ENCODE assay signal across 12 cellular contexts in the genomic region with DNA sequence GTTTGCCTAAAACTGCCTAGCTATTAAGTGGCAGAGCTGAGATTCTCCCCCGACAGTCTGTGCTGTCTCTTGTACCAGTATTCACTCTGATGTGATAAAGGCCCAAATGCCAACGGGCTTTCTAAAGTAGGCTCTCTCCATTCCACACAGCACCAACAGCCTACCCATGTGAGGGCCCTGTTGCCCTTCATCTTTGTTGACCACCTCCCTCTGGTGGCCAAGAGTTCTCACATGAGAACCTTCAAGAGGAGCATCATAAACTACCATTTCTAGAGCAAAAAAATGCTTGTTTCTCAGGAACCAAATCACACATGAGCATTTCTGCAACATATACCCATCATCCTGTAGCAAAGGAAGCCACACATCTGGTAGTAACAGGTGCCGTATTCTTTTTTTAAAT.
A peak's percentile ranks its signal among the peaks of the same experiment; 100 is the strongest.
DNase-seq lines count a peak whose midpoint lies in the region; ATAC-seq, FAIRE-seq and TF ChIP-seq lines count a peak whose summit lies in the region.
"Had no signal": no experiment of that assay in that cellular context is flagged by ENCODE, and none has a peak within 500 bp of the region (broad histone marks: within the 10 kb centered on the region; RNA-seq: fewer than 3 reads in every experiment).

No MANE protein-coding gene starts in this region.

- POLR2A ChIA-PET in GM12878 (lab: Charles Lee), result no interaction called here
- POLR2A ChIA-PET in CD4-positive, alpha-beta memory T cell (lab: Charles Lee; ENCODE audit: partially characterized antibody), result no interaction called here

- SMC1A ChIA-PET in GM12878 (lab: Charles Lee; ENCODE audit: uncharacterized antibody, unreplicated experiment), result no interaction called here

- TF ChIP-seq CTCF in LNCAP (IDR thresholded peaks at IDR 0.05) (peak; percentile 37; the same call in 1 of the 2 replicates), GM12878 (IDR thresholded peaks at IDR 0.05 in 2 of 3, conservative IDR thresholded peaks at IDR 0.05 in 1 of 3; ENCODE audit: control insufficient read depth in 2 of 3, extremely low read depth in 1 of 3, insufficient read depth in 1 of 3, low read depth in 3 of 3, low read length in 3 of 3) (0 out of 6 replicates have a peak, but pooled peaks of 1 of the 3 experiments have one; percentile 16), retinal pigment epithelial cell (conservative IDR thresholded peaks at IDR 0.05; ENCODE audit: low read depth, low read length) (peak; percentile 5)

- no peaks in the 10 kb centered on the region for H3K27me3 ChIP-seq in GM12878 (replicated peaks in 1 of 2; ENCODE audit: control insufficient read depth in 2 of 2, insufficient read depth in 2 of 2, low read length in 1 of 2)
- H3K27me3 ChIP-seq in CD4-positive, alpha-beta memory T cell (ENCODE audit: insufficient read depth, low read length), result no peaks in the 10 kb centered on the region

- FAIRE-seq in GM12878 (lab: Jason Lieb, UNC), result no peak
- FAIRE-seq: endometrium had no signal

- in situ Hi-C loops in GM12878 (cut with MboI), result no loop called here

- H3K4me3 ChIP-seq in GM12878, result no peak overlapping the region
- H3K4me3 ChIP-seq in retinal pigment epithelial cell (ENCODE audit: low read length), result no peak overlapping the region
- no peak overlapping the region for H3K4me3 ChIP-seq in CD4-positive, alpha-beta memory T cell (ENCODE audit: low read length in 2 of 2)
- H3K4me3 ChIP-seq: skin epidermis had no signal

- H3K79me2 ChIP-seq in GM12878 (ENCODE audit: control insufficient read depth, insufficient read depth, low read length), result no peaks in the 10 kb centered on the region

- TF ChIP-seq RAD21 in GM12878 (IDR thresholded peaks at IDR 0.05; ENCODE audit: insufficient read depth, low read depth, low read length), result 0 out of 2 replicates have a peak, but pooled peaks have one; percentile 18

- H4K20me1 ChIP-seq in GM12878 (ENCODE audit: control insufficient read depth, insufficient read depth), result no peaks in the 10 kb centered on the region

- no peaks in the 10 kb centered on the region for H3K36me3 Mint-ChIP-seq in CD4-positive, alpha-beta memory T cell
- no peaks in the 10 kb centered on the region for H3K36me3 Mint-ChIP-seq in T-helper 17 cell (ENCODE audit: low read depth)

- no peak for TF ChIP-seq POLR2A in GM12878 (IDR thresholded peaks at IDR 0.05; ENCODE audit: low read depth, low read length)

- H2AFZ ChIP-seq in GM12878 (ENCODE audit: control insufficient read depth, low read depth, low read length), result no peak overlapping the region

- intact Hi-C loops in GM12878 (cut with micrococcal nuclease; ENCODE audit: unreplicated experiment), result loop anchor here (1.0 kb wide), 1 partner anchor 264 kb away; no protein-coding TSS in a partner anchor
- intact Hi-C loops in CD4-positive, alpha-beta memory T cell (cut with micrococcal nuclease), result no loop called here

- H3K4me2 ChIP-seq in GM12878 (ENCODE audit: control insufficient read depth, insufficient read depth), result no peak overlapping the region

- H3K4me1 Mint-ChIP-seq in CD4-positive, alpha-beta memory T cell, result no peaks in the 10 kb centered on the region
- H3K4me1 Mint-ChIP-seq in T-helper 17 cell, result no peaks in the 10 kb centered on the region
- H3K4me1 Mint-ChIP-seq: activated B cell treated with CpG ODN at 0.5 μM for 24 hours had no signal

- peaks cover 1 to 3% of the 10 kb centered on the region in 2 donors for H3K27me3 Mint-ChIP-seq in CD4-positive, alpha-beta memory T cell
- H3K27me3 Mint-ChIP-seq in T-helper 17 cell, result peaks cover 2% of the 10 kb centered on the region
- H3K27me3 Mint-ChIP-seq: activated B cell treated with CpG ODN at 0.5 μM for 24 hours had no signal

- no peaks in the 10 kb centered on the region for H3K36me3 ChIP-seq in GM12878 (ENCODE audit: control insufficient read depth in 2 of 2, insufficient read depth in 2 of 2, low read length in 1 of 2)
- H3K36me3 ChIP-seq in CD4-positive, alpha-beta memory T cell (ENCODE audit: insufficient read depth, low read length), result no peaks in the 10 kb centered on the region

- WGBS in GM12878 (ENCODE audit: insufficient coverage, insufficient replicate concordance, low lambda C conversion rate, missing lambda C conversion rate), result 33% methylated on average over 3 of the region's 3 CpGs

- H3K9ac ChIP-seq in GM12878 (ENCODE audit: control insufficient read depth, insufficient read depth, low read length), result no peak overlapping the region

- DNase-seq in NCI-H2171 treated with DMSO at 0.1 percent for 48 hours (lab: John Stamatoyannopoulos, UW) (peak; percentile 47), NCI-H2171 (lab: John Stamatoyannopoulos, UW) (no peak), GM12878 (ENCODE audit: low read depth, low spot score) (no peak), retinal pigment epithelial cell (ENCODE audit: low read depth) (no peak), T-helper 17 cell (no peak)
- no peak for DNase-seq in CD4-positive, alpha-beta memory T cell
- DNase-seq: activated B cell treated with CpG ODN at 0.5 μM for 24 hours; activated T-cell treated with anti-CD3 and anti-CD28 coated beads, Interleukin-2, amount 50 U/mL, for 72 hours had no signal

- ATAC-seq in GM12878 (peak; percentile 57; the same call in 2 of the 3 replicates), T-helper 17 cell (no peak), GM19467 (IDR thresholded peaks at IDR 0.05; ENCODE audit: unreplicated experiment) (no peak)
- ATAC-seq: activated T-cell treated with anti-CD3 and anti-CD28 coated beads, Interleukin-2, amount 50 U/mL, for 72 hours had no signal

- no peak overlapping the region for H3K4me3 Mint-ChIP-seq in CD4-positive, alpha-beta memory T cell
- no peak overlapping the region for H3K4me3 Mint-ChIP-seq in T-helper 17 cell
- H3K4me3 Mint-ChIP-seq: activated B cell treated with CpG ODN at 0.5 μM for 24 hours; activated T-cell treated with anti-CD3 and anti-CD28 coated beads, Interleukin-2, amount 50 U/mL, for 72 hours had no signal

- RAD21 ChIA-PET in GM12878 (lab: Charles Lee; ENCODE audit: unreplicated experiment), result interaction anchor here (0.8 kb wide), 1 partner anchor 264 kb away, joined by 3 read pairs; no protein-coding TSS in a partner anchor

- no peak overlapping the region for H3K27ac ChIP-seq in GM12878 (ENCODE audit: control insufficient read depth, insufficient read depth)
- H3K27ac ChIP-seq in CD4-positive, alpha-beta memory T cell (ENCODE audit: low read depth, low read length), result no peak overlapping the region
- H3K27ac ChIP-seq: skin epidermis had no signal

- H3K9me3 ChIP-seq in GM12878 (replicated peaks; ENCODE audit: control insufficient read depth, insufficient read depth, low read length) (no peaks in the 10 kb centered on the region), T-helper 17 cell (ENCODE audit: control insufficient read depth, low read length, poor library complexity, severe bottlenecking) (no peaks in the 10 kb centered on the region)
- no peaks in the 10 kb centered on the region for H3K9me3 ChIP-seq in CD4-positive, alpha-beta memory T cell (ENCODE audit: control insufficient read depth in 1 of 2, low read length in 2 of 2)

- CTCF ChIA-PET in GM12878 (lab: Yijun Ruan, JAX), result interaction anchor here (0.6 kb wide), 1 partner anchor 1349 kb away, joined by 3 read pairs; no protein-coding TSS in a partner anchor
- CTCF ChIA-PET in CD4-positive, alpha-beta memory T cell (lab: Charles Lee; ENCODE audit: partially characterized antibody), result no interaction called here

- H3K4me1 ChIP-seq in GM12878 (ENCODE audit: control insufficient read depth, insufficient read depth, low read length), result no peaks in the 10 kb centered on the region
- no peaks in the 10 kb centered on the region for H3K4me1 ChIP-seq in CD4-positive, alpha-beta memory T cell (ENCODE audit: insufficient read depth, low read length)

- BruUV-seq in GM12878 (replicated peaks; lab: Mats Ljungman, UMichigan), result no TSS peak

- TF ChIP-seq EP300 in GM12878 (IDR thresholded peaks at IDR 0.05; ENCODE audit: borderline replicate concordance in 1 of 2, control insufficient read depth in 1 of 2, low read depth in 2 of 2, low read length in 2 of 2), result no peak

- H3K27ac Mint-ChIP-seq in CD4-positive, alpha-beta memory T cell, result no peak overlapping the region
- no peak overlapping the region for H3K27ac Mint-ChIP-seq in T-helper 17 cell
- H3K27ac Mint-ChIP-seq: activated B cell treated with CpG ODN at 0.5 μM for 24 hours; activated T-cell treated with anti-CD3 and anti-CD28 coated beads, Interleukin-2, amount 50 U/mL, for 72 hours had no signal

- peaks cover 0 to 20% (median 11%) of the 10 kb centered on the region in 8 donors for H3K9me3 Mint-ChIP-seq in CD4-positive, alpha-beta memory T cell

TF ChIP-seq in GM12878, 131 proteins besides CTCF, POLR2A, EP300 and RAD21:
- TF ChIP-seq ZNF384 (IDR thresholded peaks at IDR 0.05; ENCODE audit: borderline replicate concordance, low read depth, low read length) (no peak), MYB (IDR thresholded peaks at IDR 0.05; ENCODE audit: borderline replicate concordance, low read depth, low read length) (no peak)
- TF ChIP-seq, protein P1, sequence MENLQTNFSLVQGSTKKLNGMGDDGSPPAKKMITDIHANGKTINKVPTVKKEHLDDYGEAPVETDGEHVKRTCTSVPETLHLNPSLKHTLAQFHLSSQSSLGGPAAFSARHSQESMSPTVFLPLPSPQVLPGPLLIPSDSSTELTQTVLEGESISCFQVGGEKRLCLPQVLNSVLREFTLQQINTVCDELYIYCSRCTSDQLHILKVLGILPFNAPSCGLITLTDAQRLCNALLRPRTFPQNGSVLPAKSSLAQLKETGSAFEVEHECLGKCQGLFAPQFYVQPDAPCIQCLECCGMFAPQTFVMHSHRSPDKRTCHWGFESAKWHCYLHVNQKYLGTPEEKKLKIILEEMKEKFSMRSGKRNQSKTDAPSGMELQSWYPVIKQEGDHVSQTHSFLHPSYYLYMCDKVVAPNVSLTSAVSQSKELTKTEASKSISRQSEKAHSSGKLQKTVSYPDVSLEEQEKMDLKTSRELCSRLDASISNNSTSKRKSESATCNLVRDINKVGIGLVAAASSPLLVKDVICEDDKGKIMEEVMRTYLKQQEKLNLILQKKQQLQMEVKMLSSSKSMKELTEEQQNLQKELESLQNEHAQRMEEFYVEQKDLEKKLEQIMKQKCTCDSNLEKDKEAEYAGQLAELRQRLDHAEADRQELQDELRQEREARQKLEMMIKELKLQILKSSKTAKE (IDR thresholded peaks at IDR 0.05; ENCODE audit: low read depth, poor library complexity, severe bottlenecking), result no peak
